ENCODE assay signal across 9 cellular contexts in the genomic region with DNA sequence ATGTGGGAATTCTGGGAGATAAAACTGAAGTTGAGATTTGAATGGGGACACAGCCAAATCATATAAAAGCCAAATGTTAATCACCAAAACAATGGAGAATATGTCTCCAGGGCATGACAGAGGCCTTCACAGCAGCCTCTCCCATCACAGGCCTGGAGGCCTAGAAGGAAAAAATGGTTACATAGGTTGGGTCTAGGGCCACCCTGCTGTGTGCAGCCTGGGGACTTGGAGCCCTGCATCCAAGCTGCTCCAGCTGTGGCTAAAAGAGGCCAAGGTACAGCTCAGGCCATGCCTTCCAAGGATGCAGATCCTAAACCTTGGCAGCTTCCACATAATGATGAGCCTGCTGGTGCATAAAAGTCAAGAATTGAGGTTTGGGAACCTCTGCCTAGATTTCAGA.
"Had no signal": no experiment of that assay in that cellular context is flagged by ENCODE, and none has a peak within 500 bp of the region (broad histone marks: within the 10 kb centered on the region; RNA-seq: fewer than 3 reads in every experiment).

No MANE protein-coding gene starts in this region.

- H3K9ac ChIP-seq: GM23248 had no signal

- H3K36me3 ChIP-seq: HAP-1 had no signal

- H3K4me3 Mint-ChIP-seq: IgD-negative memory B cell had no signal

- H3K27ac Mint-ChIP-seq: IgD-negative memory B cell had no signal

- H3K27ac ChIP-seq: GM23248, HL-60 had no signal

- ATAC-seq: HCT116, HepG2 had no signal

- DNase-seq: GM23248, GOT3, H7, KG1 had no signal

- H3K27me3 Mint-ChIP-seq: IgD-negative memory B cell had no signal

- H3K4me1 ChIP-seq: HAP-1 had no signal

- H3K9me3 ChIP-seq: HAP-1 had no signal

- H3K4me3 ChIP-seq: GM23248, HAP-1 had no signal
